ENCODE assay signal across 13 cellular contexts in the genomic region with DNA sequence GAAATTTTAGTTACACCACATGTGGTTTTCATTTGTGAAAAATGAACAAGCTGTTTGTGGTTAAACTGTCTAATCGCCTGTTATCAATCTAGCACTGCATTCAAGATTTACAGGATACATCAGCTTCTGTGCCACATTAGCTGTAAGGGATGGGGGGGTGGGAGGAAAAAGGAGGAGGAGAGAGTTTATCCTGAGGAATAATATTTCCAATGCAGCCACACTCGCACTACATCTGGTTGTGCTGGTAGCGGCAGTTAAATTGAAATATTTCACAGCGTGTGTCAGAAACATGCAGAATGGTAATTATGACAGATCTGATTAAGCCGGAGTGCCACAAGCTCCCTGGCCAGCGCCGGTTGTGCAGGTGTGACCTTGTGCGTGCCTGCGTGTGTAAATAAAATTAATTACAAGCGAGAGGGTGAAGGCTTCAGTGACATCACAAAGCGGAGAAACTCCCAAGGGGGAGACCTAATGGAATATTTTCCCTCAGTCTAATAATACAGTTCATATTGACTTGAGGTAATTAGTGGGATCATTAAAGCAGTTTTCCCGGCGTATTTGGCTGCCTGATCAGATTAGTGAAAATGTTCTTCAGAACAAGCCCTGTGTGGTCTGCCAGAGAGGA. TPM values are rescaled to one million over a fixed set of nuclear protein-coding genes. Genes with fewer than 3 reads are reported as not detected.
DNase-seq lines count a peak whose midpoint lies in the region; ATAC-seq, FAIRE-seq and TF ChIP-seq lines count a peak whose summit lies in the region.
"Had no signal": no experiment of that assay in that cellular context is flagged by ENCODE, and none has a peak within 500 bp of the region (broad histone marks: within the 10 kb centered on the region; RNA-seq: fewer than 3 reads in every experiment).

No MANE protein-coding gene starts in this region.

- H3K9me3 ChIP-seq in pancreas = no peaks in the 10 kb centered on the region
- H3K9me3 ChIP-seq: SJSA1 had no signal

- intact Hi-C loops in pancreas (cut with DNase I) = no loop called here

- H3K27ac ChIP-seq in pancreas = no peak overlapping the region
- H3K27ac ChIP-seq: 22Rv1, SJSA1 had no signal

- H3K36me3 Mint-ChIP-seq in activated CD8-positive, alpha-beta T cell treated with anti-CD3 and anti-CD28 coated beads, Interleukin-2, amount 10 ng/mL, durations not matched to agents 7 days and 5 days (ENCODE audit: low read depth) = peaks cover 90% of the 10 kb centered on the region
- no peaks in the 10 kb centered on the region for H3K36me3 Mint-ChIP-seq in HFFc6 (ENCODE audit: low read depth)

- peak overlapping the region; percentile 35 for H3K27ac Mint-ChIP-seq in activated CD8-positive, alpha-beta T cell treated with anti-CD3 and anti-CD28 coated beads, Interleukin-2, amount 10 ng/mL, durations not matched to agents 7 days and 5 days
- no peak overlapping the region for H3K27ac Mint-ChIP-seq in HFFc6

- POLR2A ChIA-PET in activated CD8-positive, alpha-beta T cell treated with anti-CD3 and anti-CD28 coated beads, Interleukin-2, amount 10 ng/mL, durations not matched to agents 7 days and 5 days (lab: Charles Lee) = no interaction called here

- H3K36me3 ChIP-seq in pancreas = peaks cover 0 to 6% (median 0%) of the 10 kb centered on the region in 3 donors
- H3K36me3 ChIP-seq: SJSA1 had no signal

- CTCF ChIA-PET in activated CD8-positive, alpha-beta T cell treated with anti-CD3 and anti-CD28 coated beads, Interleukin-2, amount 10 ng/mL, durations not matched to agents 7 days and 5 days (lab: Charles Lee) = interaction anchor here (2.6 kb wide), 1 partner anchor 20 kb away, joined by 8 read pairs; no protein-coding TSS in a partner anchor

- no peak for FAIRE-seq in pancreas (lab: Jason Lieb, UNC)
- FAIRE-seq: astrocyte had no signal

- 11% methylated on average over 13 of the region's 13 CpGs for WGBS in pancreas, 2 donors

- ATAC-seq in activated CD8-positive, alpha-beta T cell treated with anti-CD3 and anti-CD28 coated beads, Interleukin-2, amount 10 ng/mL, durations not matched to agents 7 days and 5 days = no peak
- ATAC-seq in pancreas = peak; percentile 87 to 92 (median 91)
- no peak for ATAC-seq in HG02588 (IDR thresholded peaks at IDR 0.05; ENCODE audit: unreplicated experiment)

- H3K9me3 Mint-ChIP-seq in activated CD8-positive, alpha-beta T cell treated with anti-CD3 and anti-CD28 coated beads, Interleukin-2, amount 10 ng/mL, durations not matched to agents 7 days and 5 days (ENCODE audit: insufficient read depth) = no peaks in the 10 kb centered on the region
- H3K9me3 Mint-ChIP-seq in HFFc6 = no peaks in the 10 kb centered on the region

- DNase-seq in NCI-H2107 treated with DMSO at 0.1 percent for 48 hours (lab: John Stamatoyannopoulos, UW; ENCODE audit: unreplicated experiment) = peak; percentile 65
- DNase-seq in NCI-H2107 (lab: John Stamatoyannopoulos, UW) = no peak
- peak; percentile 60 for DNase-seq in NCI-H2029 treated with DMSO at 0.1 percent for 48 hours (lab: John Stamatoyannopoulos, UW)
- DNase-seq in activated CD8-positive, alpha-beta T cell treated with anti-CD3 and anti-CD28 coated beads, Interleukin-2, amount 10 ng/mL, durations not matched to agents 7 days and 5 days = no peak
- peak in 5 of 6 donors; percentile 43 to 58 (median 46) for DNase-seq in pancreas
- no peak for DNase-seq in HFFc6
- DNase-seq in SIG-M5 (lab: John Stamatoyannopoulos, UW) = no peak
- DNase-seq: activated CD4-positive, alpha-beta T cell treated with anti-CD3 and anti-CD28 coated beads, Interleukin-2, amount 50 U/mL, for 1 hour; midbrain had no signal

- peaks cover 0 to 5% (median 0%) of the 10 kb centered on the region in 3 donors for H3K4me1 ChIP-seq in pancreas
- H3K4me1 ChIP-seq: SJSA1 had no signal

- peaks cover 70% of the 10 kb centered on the region for H3K4me1 Mint-ChIP-seq in activated CD8-positive, alpha-beta T cell treated with anti-CD3 and anti-CD28 coated beads, Interleukin-2, amount 10 ng/mL, durations not matched to agents 7 days and 5 days (ENCODE audit: low read depth)
- no peaks in the 10 kb centered on the region for H3K4me1 Mint-ChIP-seq in HFFc6 (ENCODE audit: low read depth)

- peak overlapping the region in 1 of 4 donors; percentile 0 for H3K4me3 ChIP-seq in pancreas
- H3K4me3 ChIP-seq: SJSA1 had no signal

- H3K27me3 Mint-ChIP-seq in activated CD8-positive, alpha-beta T cell treated with anti-CD3 and anti-CD28 coated beads, Interleukin-2, amount 10 ng/mL, durations not matched to agents 7 days and 5 days (ENCODE audit: low read depth) = no peaks in the 10 kb centered on the region
- peaks cover 15% of the 10 kb centered on the region for H3K27me3 Mint-ChIP-seq in HFFc6 (ENCODE audit: insufficient read depth)

- TF ChIP-seq CTCF in pancreas (IDR thresholded peaks at IDR 0.05) (no peak), HFFc6 (IDR thresholded peaks at IDR 0.05) (no peak)

- H3K27me3 ChIP-seq in pancreas = no peaks in the 10 kb centered on the region
- H3K27me3 ChIP-seq: SJSA1 had no signal

- no peak overlapping the region for H3K4me3 Mint-ChIP-seq in activated CD8-positive, alpha-beta T cell treated with anti-CD3 and anti-CD28 coated beads, Interleukin-2, amount 10 ng/mL, durations not matched to agents 7 days and 5 days
- H3K4me3 Mint-ChIP-seq in HFFc6 = no peak overlapping the region

RNA-seq across cellular contexts. Expression of a gene that starts 55.5 kb away (rescaled TPM):
- total RNA-seq in activated CD8-positive, alpha-beta T cell treated with anti-CD3 and anti-CD28 coated beads, Interleukin-2, amount 10 ng/mL, durations not matched to agents 7 days and 5 days = 100 to 1,000 TPM; 268 to 273 TPM
- total RNA-seq in pancreas = 10 to 100 TPM; 19.8 to 40.0 (median 28.7) TPM
- polyA plus RNA-seq in pancreas = 10 to 100 TPM; 12.6 to 23.0 TPM
- total RNA-seq in HFFc6 (2021; fragmentation: NEBNext Ultra II Directional; extraction: Animal tissue kit (Norgen Biotek cat#: 25700)) = 1 to 10 TPM; 1.5 to 4.9 (median 2.3) TPM

Comparison
In these comparisons a context has a peak if more than half of its experiments do, and no peak if none do; other contexts are left out.
1. DNase-seq: peak in NCI-H2107 treated with DMSO at 0.1 percent for 48 hours (single experiment), NCI-H2029 treated with DMSO at 0.1 percent for 48 hours (single experiment) and pancreas (5 of 6); none in NCI-H2107 (single experiment), activated CD8-positive, alpha-beta T cell treated with anti-CD3 and anti-CD28 coated beads, Interleukin-2, amount 10 ng/mL, durations not matched to agents 7 days and 5 days (single experiment), HFFc6 (single experiment) and SIG-M5 (single experiment).
2. ATAC-seq: peak in pancreas (4 of 4); none in activated CD8-positive, alpha-beta T cell treated with anti-CD3 and anti-CD28 coated beads, Interleukin-2, amount 10 ng/mL, durations not matched to agents 7 days and 5 days (single experiment) and HG02588 (single experiment).
3. RNA of a gene that starts 55.5 kb away (total RNA-seq): 268 to 273 TPM in activated CD8-positive, alpha-beta T cell treated with anti-CD3 and anti-CD28 coated beads, Interleukin-2, amount 10 ng/mL, durations not matched to agents 7 days and 5 days; 19.8 to 40.0 TPM in pancreas and 1.5 to 4.9 TPM in HFFc6; every median in the first group is over 4 times any median in the second.